ENCODE assay signal across 17 cellular contexts in the genomic region with DNA sequence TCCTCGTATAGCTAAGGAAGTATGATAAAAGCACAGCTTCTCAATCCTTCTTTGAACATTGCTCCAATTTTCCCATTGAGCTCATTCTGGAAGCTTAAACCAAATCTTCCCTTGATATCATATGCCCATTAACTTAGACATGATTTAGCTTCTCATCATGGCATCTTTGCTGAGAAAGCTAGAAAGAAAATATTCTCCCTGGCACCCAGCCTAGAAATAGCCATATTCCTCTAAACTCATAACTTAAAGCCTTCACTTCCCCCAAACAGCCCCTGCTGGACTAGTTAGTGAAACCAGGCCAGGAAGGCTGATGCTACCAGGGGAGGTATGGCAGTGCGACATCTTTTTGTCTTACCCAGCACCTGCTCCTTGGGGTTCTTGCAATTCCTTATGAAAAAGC. TPM values are rescaled to one million over a fixed set of nuclear protein-coding genes. Genes with fewer than 3 reads are reported as not detected.
DNase-seq lines count a peak whose midpoint lies in the region; ATAC-seq and TF ChIP-seq lines count a peak whose summit lies in the region.
"Had no signal": no experiment of that assay in that cellular context is flagged by ENCODE, and none has a peak within 500 bp of the region (broad histone marks: within the 10 kb centered on the region; RNA-seq: fewer than 3 reads in every experiment).

No MANE protein-coding gene starts in this region.

- H3K9me3 Mint-ChIP-seq in activated naive CD4-positive, alpha-beta T cell treated with anti-CD3 and anti-CD28 coated beads for 36 hours: no peaks in the 10 kb centered on the region
- H3K9me3 Mint-ChIP-seq in activated CD8-positive, alpha-beta T cell treated with anti-CD3 and anti-CD28 coated beads, Interleukin-2, amount 10 ng/mL, durations not matched to agents 7 days and 5 days (ENCODE audit: insufficient read depth): no peaks in the 10 kb centered on the region
- no peaks in the 10 kb centered on the region for H3K9me3 Mint-ChIP-seq in endothelial cell (ENCODE audit: unreplicated experiment)
- H3K9me3 Mint-ChIP-seq: activated B cell treated with CpG ODN at 0.5 μM for 24 hours had no signal

- DNase-seq in activated naive CD4-positive, alpha-beta T cell treated with anti-CD3 and anti-CD28 coated beads for 36 hours: no peak
- no peak for DNase-seq in activated naive CD4-positive, alpha-beta T cell treated with Interleukin-2 at 50 U/mL for 16 hours
- DNase-seq in activated CD8-positive, alpha-beta T cell treated with anti-CD3 and anti-CD28 coated beads, Interleukin-2, amount 10 ng/mL, durations not matched to agents 7 days and 5 days: no peak
- DNase-seq in endothelial cell (ENCODE audit: low spot score): no peak
- no peak for DNase-seq in thyroid gland
- no peak for DNase-seq in activated CD8-positive, alpha-beta memory T cell treated with anti-CD3 and anti-CD28 coated beads, Interleukin-2, amount 50 U/mL, for 4 hours
- no peak for DNase-seq in AML-193 (lab: John Stamatoyannopoulos, UW)
- DNase-seq: activated B cell treated with CpG ODN at 0.5 μM for 24 hours; activated effector memory CD4-positive, alpha-beta T cell treated with Interleukin-2 at 50 U/mL for 16 hours; DMS53; gastrocnemius medialis; lower lobe of right lung; NCI-H1436 treated with DMSO at 0.1 percent for 48 hours; NCI-H446; stomach had no signal

- TF ChIP-seq CTCF in endothelial cell (IDR thresholded peaks at IDR 0.05; ENCODE audit: unreplicated experiment) (no peak), thyroid gland (IDR thresholded peaks at IDR 0.05) (no peak)

- peaks cover 52% of the 10 kb centered on the region for H3K4me1 Mint-ChIP-seq in activated naive CD4-positive, alpha-beta T cell treated with anti-CD3 and anti-CD28 coated beads for 36 hours (ENCODE audit: low read depth)
- peaks cover 52% of the 10 kb centered on the region for H3K4me1 Mint-ChIP-seq in activated CD8-positive, alpha-beta T cell treated with anti-CD3 and anti-CD28 coated beads, Interleukin-2, amount 10 ng/mL, durations not matched to agents 7 days and 5 days (ENCODE audit: low read depth)
- peaks cover 40% of the 10 kb centered on the region for H3K4me1 Mint-ChIP-seq in endothelial cell (ENCODE audit: unreplicated experiment)

- peak overlapping the region; percentile 81 for H3K4me3 Mint-ChIP-seq in activated naive CD4-positive, alpha-beta T cell treated with anti-CD3 and anti-CD28 coated beads for 36 hours
- peak overlapping the region; percentile 22 for H3K4me3 Mint-ChIP-seq in activated CD8-positive, alpha-beta T cell treated with anti-CD3 and anti-CD28 coated beads, Interleukin-2, amount 10 ng/mL, durations not matched to agents 7 days and 5 days
- H3K4me3 Mint-ChIP-seq in endothelial cell (ENCODE audit: unreplicated experiment): peak overlapping the region; percentile 24
- H3K4me3 Mint-ChIP-seq: activated B cell treated with CpG ODN at 0.5 μM for 24 hours had no signal

- no peaks in the 10 kb centered on the region for H3K9me3 ChIP-seq in thyroid gland
- H3K9me3 ChIP-seq: gastrocnemius medialis, lower lobe of right lung, stomach had no signal

- H3K36me3 ChIP-seq in thyroid gland: no peaks in the 10 kb centered on the region
- H3K36me3 ChIP-seq: cardiac muscle cell, gastrocnemius medialis, lower lobe of right lung had no signal

- H3K27ac ChIP-seq in thyroid gland: peak overlapping the region; percentile 40 to 99 (median 40)
- H3K27ac ChIP-seq: cardiac muscle cell, lower lobe of right lung, stomach had no signal

- intact Hi-C loops in activated naive CD4-positive, alpha-beta T cell treated with anti-CD3 and anti-CD28 coated beads for 36 hours (cut with micrococcal nuclease): no loop called here
- intact Hi-C loops in thyroid gland (cut with DNase I): no loop called here

- H3K27ac Mint-ChIP-seq in activated naive CD4-positive, alpha-beta T cell treated with anti-CD3 and anti-CD28 coated beads for 36 hours: peak overlapping the region; percentile 95
- no peak overlapping the region for H3K27ac Mint-ChIP-seq in activated CD8-positive, alpha-beta T cell treated with anti-CD3 and anti-CD28 coated beads, Interleukin-2, amount 10 ng/mL, durations not matched to agents 7 days and 5 days
- H3K27ac Mint-ChIP-seq in endothelial cell (ENCODE audit: unreplicated experiment): no peak overlapping the region
- H3K27ac Mint-ChIP-seq: activated B cell treated with CpG ODN at 0.5 μM for 24 hours had no signal

- CTCF ChIA-PET in activated naive CD4-positive, alpha-beta T cell treated with anti-CD3 and anti-CD28 coated beads for 36 hours (lab: Charles Lee): interaction anchor here (0.6 to 4.2 kb wide), 7 partner anchors 12 to 78 kb away, joined by 3 to 22 read pairs (median 10); no protein-coding TSS in a partner anchor
- CTCF ChIA-PET in activated CD8-positive, alpha-beta T cell treated with anti-CD3 and anti-CD28 coated beads, Interleukin-2, amount 10 ng/mL, durations not matched to agents 7 days and 5 days (lab: Charles Lee): interaction anchor here (0.7 to 6.9 kb wide), 10 partner anchors 11 to 208 kb away, joined by 3 to 43 read pairs (median 6); no protein-coding TSS in a partner anchor

- peaks cover 16% of the 10 kb centered on the region for H3K36me3 Mint-ChIP-seq in activated naive CD4-positive, alpha-beta T cell treated with anti-CD3 and anti-CD28 coated beads for 36 hours (ENCODE audit: low read depth)
- peaks cover 67% of the 10 kb centered on the region for H3K36me3 Mint-ChIP-seq in activated CD8-positive, alpha-beta T cell treated with anti-CD3 and anti-CD28 coated beads, Interleukin-2, amount 10 ng/mL, durations not matched to agents 7 days and 5 days (ENCODE audit: low read depth)
- peaks cover 31% of the 10 kb centered on the region for H3K36me3 Mint-ChIP-seq in endothelial cell (ENCODE audit: low read depth, unreplicated experiment)

- no peak for TF ChIP-seq POLR2A in thyroid gland (IDR thresholded peaks at IDR 0.05)

- no peak for ATAC-seq in activated CD8-positive, alpha-beta T cell treated with anti-CD3 and anti-CD28 coated beads, Interleukin-2, amount 10 ng/mL, durations not matched to agents 7 days and 5 days
- ATAC-seq in HG02973 (IDR thresholded peaks at IDR 0.05; ENCODE audit: unreplicated experiment): no peak
- ATAC-seq: gastrocnemius medialis, lower lobe of right lung had no signal

- WGBS in thyroid gland, 2 donors: 87 to 88% methylated on average over 2 of the region's 2 CpGs

- H3K4me3 ChIP-seq in thyroid gland (replicated peaks in 1 of 3): no peak overlapping the region
- H3K4me3 ChIP-seq: cardiac muscle cell, gastrocnemius medialis, lower lobe of right lung had no signal

- POLR2A ChIA-PET in activated CD8-positive, alpha-beta T cell treated with anti-CD3 and anti-CD28 coated beads, Interleukin-2, amount 10 ng/mL, durations not matched to agents 7 days and 5 days (lab: Charles Lee): interaction anchor here (0.9 to 1.4 kb wide), 3 partner anchors 12 to 85 kb away, joined by 3 to 5 read pairs (median 4); no protein-coding TSS in a partner anchor

- no peaks in the 10 kb centered on the region for H3K27me3 ChIP-seq in thyroid gland
- H3K27me3 ChIP-seq: cardiac muscle cell, gastrocnemius medialis, stomach had no signal

- H3K27me3 Mint-ChIP-seq in activated naive CD4-positive, alpha-beta T cell treated with anti-CD3 and anti-CD28 coated beads for 36 hours (ENCODE audit: low read depth): no peaks in the 10 kb centered on the region
- H3K27me3 Mint-ChIP-seq in activated CD8-positive, alpha-beta T cell treated with anti-CD3 and anti-CD28 coated beads, Interleukin-2, amount 10 ng/mL, durations not matched to agents 7 days and 5 days (ENCODE audit: low read depth): no peaks in the 10 kb centered on the region
- peaks cover 5% of the 10 kb centered on the region for H3K27me3 Mint-ChIP-seq in endothelial cell (ENCODE audit: unreplicated experiment)

- H3K4me1 ChIP-seq in thyroid gland: peaks cover 44 to 46% of the 10 kb centered on the region in 2 donors

RNA-seq across cellular contexts. Expression of gene AAK1, which starts 4.3 kb away (rescaled TPM):
- 10 to 100 TPM; 77.4 to 79.5 TPM for total RNA-seq in activated naive CD4-positive, alpha-beta T cell treated with anti-CD3 and anti-CD28 coated beads for 36 hours
- total RNA-seq in activated CD8-positive, alpha-beta T cell treated with anti-CD3 and anti-CD28 coated beads, Interleukin-2, amount 10 ng/mL, durations not matched to agents 7 days and 5 days: 100 to 1,000 TPM; 105 to 107 TPM
- total RNA-seq in endothelial cell (ENCODE audit: unreplicated experiment) (144 TPM), thyroid gland (100 to 1,000 TPM in 3 of 4 donors, 10 to 100 TPM in 1; 82.0 to 174 (median 144) TPM)

Comparison
In these comparisons a context has a peak if more than half of its experiments do, and no peak if none do; other contexts are left out.
1. H3K4me3 Mint-ChIP-seq: peak in every context shown above with its lines; median percentile 81 in activated naive CD4-positive, alpha-beta T cell treated with anti-CD3 and anti-CD28 coated beads for 36 hours; 24 in endothelial cell; 22 in activated CD8-positive, alpha-beta T cell treated with anti-CD3 and anti-CD28 coated beads, Interleukin-2, amount 10 ng/mL, durations not matched to agents 7 days and 5 days.